ENCODE assay signal across 27 cellular contexts in the genomic region with DNA sequence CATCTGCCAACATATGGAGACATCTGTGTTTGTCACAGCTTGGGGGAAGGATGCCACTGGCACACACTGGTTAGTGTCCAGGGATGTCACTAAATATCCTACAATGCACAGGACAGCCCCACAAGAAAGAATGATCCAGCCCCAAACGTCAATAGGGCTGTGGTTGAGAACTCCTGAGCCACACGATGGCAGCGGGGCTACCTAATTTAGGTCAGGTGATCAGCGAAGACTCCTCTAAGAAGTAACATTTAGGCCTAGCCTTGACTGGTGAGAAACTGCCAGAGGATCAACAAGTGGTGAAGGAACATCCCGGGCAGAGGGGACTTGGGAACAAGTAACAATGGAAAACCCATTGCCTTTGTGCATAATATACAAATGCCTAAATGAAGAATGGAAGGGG. TPM values are rescaled to one million over a fixed set of nuclear protein-coding genes. Genes with fewer than 3 reads are reported as not detected.
A peak's percentile ranks its signal among the peaks of the same experiment; 100 is the strongest.
DNase-seq lines count a peak whose midpoint lies in the region; ATAC-seq and FAIRE-seq lines count a peak whose summit lies in the region.
"Had no signal": no experiment of that assay in that cellular context is flagged by ENCODE, and none has a peak within 500 bp of the region (broad histone marks: within the 10 kb centered on the region; RNA-seq: fewer than 3 reads in every experiment).

No MANE protein-coding gene starts in this region.

- peaks cover 9% of the 10 kb centered on the region for H3K4me1 ChIP-seq in mesodermal cell (ENCODE audit: control insufficient read depth, insufficient read depth, low read length, poor library complexity, severe bottlenecking)

- H3K9me3 ChIP-seq in T-helper 17 cell (ENCODE audit: control insufficient read depth, low read length, poor library complexity, severe bottlenecking) (no peaks in the 10 kb centered on the region), mesodermal cell (ENCODE audit: control insufficient read depth, low read length) (no peaks in the 10 kb centered on the region)
- H3K9me3 ChIP-seq: adrenal gland; BLaER1 treated with 17β-estradiol and CSF1 and Interleukin-3, amounts not matched to agents 10 nM and 100 nM had no signal

- peak overlapping the region; percentile 6 for H3K27ac ChIP-seq in mesodermal cell (ENCODE audit: low read depth, low read length, severe bottlenecking)
- H3K27ac ChIP-seq: BLaER1 treated with 17β-estradiol and CSF1 and Interleukin-3, amounts not matched to agents 10 nM and 100 nM; brain microvascular endothelial cell; parathyroid adenoma had no signal

- no peaks in the 10 kb centered on the region for H3K9me3 Mint-ChIP-seq in stimulated activated naive CD8-positive, alpha-beta T cell treated with anti-CD3 and anti-CD28 coated beads, Interleukin-15, Interleukin-2, amounts not matched to agents 100 ng/mL and 50 ng/mL, for 24 hours
- H3K9me3 Mint-ChIP-seq: activated B cell treated with CpG ODN at 0.5 μM for 24 hours; activated T-cell treated with anti-CD3 and anti-CD28 coated beads, Interleukin-2, amount 50 U/mL, for 4 hours; natural killer cell had no signal

- FAIRE-seq in urothelium cell line (lab: Jason Lieb, UNC), result peak; percentile 91
- FAIRE-seq: D721Med, endothelial cell of umbilical vein, GM12878, HTR-8/SVneo had no signal

- H3K27me3 Mint-ChIP-seq in stimulated activated naive CD8-positive, alpha-beta T cell treated with anti-CD3 and anti-CD28 coated beads, Interleukin-15, Interleukin-2, amounts not matched to agents 100 ng/mL and 50 ng/mL, for 24 hours, result no peaks in the 10 kb centered on the region
- no peaks in the 10 kb centered on the region for H3K27me3 Mint-ChIP-seq in T-helper 17 cell
- H3K27me3 Mint-ChIP-seq: activated B cell treated with CpG ODN at 0.5 μM for 24 hours had no signal

- peaks cover 30% of the 10 kb centered on the region for H3K4me1 Mint-ChIP-seq in stimulated activated naive CD8-positive, alpha-beta T cell treated with anti-CD3 and anti-CD28 coated beads, Interleukin-15, Interleukin-2, amounts not matched to agents 100 ng/mL and 50 ng/mL, for 24 hours (ENCODE audit: low read depth)
- peaks cover 13% of the 10 kb centered on the region for H3K4me1 Mint-ChIP-seq in T-helper 17 cell

- H3K36me3 ChIP-seq in mesodermal cell (ENCODE audit: control insufficient read depth, insufficient read depth, low read length), result no peaks in the 10 kb centered on the region
- H3K36me3 ChIP-seq: adrenal gland; BLaER1 treated with 17β-estradiol and CSF1 and Interleukin-3, amounts not matched to agents 10 nM and 100 nM; brain microvascular endothelial cell had no signal

- WGBS in mesodermal cell (ENCODE audit: insufficient coverage in 2 of 2), 2 experiments, result 74 to 78% methylated on average over 4 to 5 of the region's 5 CpGs

- no peak overlapping the region for H3K4me3 ChIP-seq in mesodermal cell (ENCODE audit: extremely low read depth, insufficient read depth, low read length, poor library complexity, severe bottlenecking)
- H3K4me3 ChIP-seq: adrenal gland; BLaER1 treated with 17β-estradiol and CSF1 and Interleukin-3, amounts not matched to agents 10 nM and 100 nM; GM12878; smooth muscle cell had no signal

- peak overlapping the region; percentile 31 for H3K27ac Mint-ChIP-seq in stimulated activated naive CD8-positive, alpha-beta T cell treated with anti-CD3 and anti-CD28 coated beads, Interleukin-15, Interleukin-2, amounts not matched to agents 100 ng/mL and 50 ng/mL, for 24 hours
- peak overlapping the region; percentile 100 for H3K27ac Mint-ChIP-seq in T-helper 17 cell
- H3K27ac Mint-ChIP-seq: activated B cell treated with CpG ODN at 0.5 μM for 24 hours, natural killer cell had no signal

- no peak for ATAC-seq in stimulated activated naive CD8-positive, alpha-beta T cell treated with anti-CD3 and anti-CD28 coated beads, Interleukin-15, Interleukin-2, amounts not matched to agents 100 U/mL and 50 U/mL, for 24 hours
- ATAC-seq in T-helper 17 cell, result no peak
- no peak for ATAC-seq in HG03432 (IDR thresholded peaks at IDR 0.05; ENCODE audit: unreplicated experiment)
- no peak for ATAC-seq in GM18511 (IDR thresholded peaks at IDR 0.05; ENCODE audit: unreplicated experiment)
- ATAC-seq: activated T-cell treated with anti-CD3 and anti-CD28 coated beads, Interleukin-2, amount 50 U/mL, for 4 hours; GM12878; natural killer cell had no signal

- no peak overlapping the region for H3K4me3 Mint-ChIP-seq in stimulated activated naive CD8-positive, alpha-beta T cell treated with anti-CD3 and anti-CD28 coated beads, Interleukin-15, Interleukin-2, amounts not matched to agents 100 ng/mL and 50 ng/mL, for 24 hours
- H3K4me3 Mint-ChIP-seq in T-helper 17 cell, result no peak overlapping the region
- H3K4me3 Mint-ChIP-seq: activated B cell treated with CpG ODN at 0.5 μM for 24 hours; activated T-cell treated with anti-CD3 and anti-CD28 coated beads, Interleukin-2, amount 50 U/mL, for 4 hours had no signal

- no peaks in the 10 kb centered on the region for H3K36me3 Mint-ChIP-seq in stimulated activated naive CD8-positive, alpha-beta T cell treated with anti-CD3 and anti-CD28 coated beads, Interleukin-15, Interleukin-2, amounts not matched to agents 100 ng/mL and 50 ng/mL, for 24 hours (ENCODE audit: low read depth)
- no peaks in the 10 kb centered on the region for H3K36me3 Mint-ChIP-seq in T-helper 17 cell (ENCODE audit: low read depth)
- H3K36me3 Mint-ChIP-seq: natural killer cell had no signal

- no peak for DNase-seq in stimulated activated naive CD8-positive, alpha-beta T cell treated with anti-CD3 and anti-CD28 coated beads, Interleukin-15, Interleukin-2, amounts not matched to agents 100 U/mL and 50 U/mL, for 24 hours
- DNase-seq in T-helper 17 cell (no peak), urothelium cell line (ENCODE audit: low spot score) (no peak), OCI-M1 (lab: John Stamatoyannopoulos, UW) (no peak)
- DNase-seq: activated B cell treated with CpG ODN at 0.5 μM for 24 hours; activated CD4-positive, alpha-beta T cell treated with anti-CD3 and anti-CD28 coated beads, Interleukin-2, amount 50 U/mL, for 1 hour; activated naive CD4-positive, alpha-beta T cell treated with Interleukin-2 at 50 U/mL for 16 hours; activated T-cell treated with anti-CD3 and anti-CD28 coated beads, Interleukin-2, amount 50 U/mL, for 4 hours; adrenal gland; brain microvascular endothelial cell; GOT3; Karpas-422; natural killer cell; NCI-H146; NCI-H2107; SHP77 treated with DMSO at 0.1 percent for 48 hours had no signal

RNA-seq across cellular contexts. Expression of a gene that starts 5.0 kb away (rescaled TPM):
- total RNA-seq in T-helper 17 cell, result 10 to 100 TPM; 56.3 to 71.7 TPM
- polyA plus RNA-seq in mesodermal cell (2013, experiment 1 of 2), result 168 TPM
- polyA plus RNA-seq in mesodermal cell (2013, experiment 2 of 2), result 130 TPM
